8 cellular contexts compared by ENCODE assay signal in the genomic region with DNA sequence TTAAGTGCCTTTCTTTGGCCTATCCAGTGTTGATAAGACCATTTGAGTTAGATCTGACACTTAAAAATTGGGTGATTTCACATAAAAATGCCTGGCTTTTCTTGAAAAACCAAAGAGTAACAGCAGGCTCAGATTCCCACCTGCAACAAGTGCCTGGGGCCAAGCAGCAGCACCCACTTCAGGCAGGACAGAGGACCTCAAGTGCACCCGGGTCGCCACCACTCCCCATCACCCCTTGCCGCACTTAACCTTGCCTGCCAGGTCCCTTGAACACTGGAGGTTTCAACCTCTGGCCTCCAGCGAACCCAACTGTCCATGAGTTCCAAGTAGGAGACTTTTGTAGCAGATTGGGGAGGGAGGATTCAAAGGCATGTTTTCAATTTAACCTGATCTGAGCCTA.
"Had no signal": no experiment of that assay in that cellular context is flagged by ENCODE, and none has a peak within 500 bp of the region (broad histone marks: within the 10 kb centered on the region; RNA-seq: fewer than 3 reads in every experiment).

No MANE protein-coding gene starts in this region.

- ATAC-seq: HCT116 had no signal

- H3K4me2 ChIP-seq: KMS-11 had no signal

- H3K9me3 ChIP-seq: HAP-1 had no signal

- H3K4me1 ChIP-seq: HAP-1 had no signal

- H3K27ac ChIP-seq: KMS-11 had no signal

- FAIRE-seq: H54, HTR-8/SVneo had no signal

- H3K9ac ChIP-seq: KMS-11 had no signal

- H3K4me3 ChIP-seq: HAP-1 had no signal

- DNase-seq: GOT3, IMR-90, KBM-7 had no signal
